Comparison of ENCODE assay signal across 1 cellular context in genomic region chr1:29230553-29231378, GRCh38.
A peak's percentile ranks its signal among the peaks of the same experiment; 100 is the strongest.
TF ChIP-seq lines count a peak whose summit lies in the region.

MECR (minus strand) TSS chr1:29230934; CDS start chr1:29230906, 28 bp downstream.

TF ChIP-seq in HEK293, 187 proteins besides CTCF, POLR2A, EP300 and RAD21 (continued from another document and continues in another):
- TF ChIP-seq ATF2 (tag by site-specific recombination; IDR thresholded peaks at IDR 0.05; ENCODE audit: low read depth) (peak; percentile 90), ZNF600 (tag by site-specific recombination; IDR thresholded peaks at IDR 0.05) (peak; percentile 82), SP2 (tag by site-specific recombination; IDR thresholded peaks at IDR 0.05) (peak; percentile 77), HIC1 (tag by site-specific recombination; IDR thresholded peaks at IDR 0.05) (peak; percentile 84), ZFP69B (tag by site-specific recombination; IDR thresholded peaks at IDR 0.05) (peak; percentile 99), RBAK (tag by site-specific recombination; IDR thresholded peaks at IDR 0.05) (no peak), ZNF629 (tag by site-specific recombination; IDR thresholded peaks at IDR 0.05) (peak; percentile 70), ZFP3 (tag by site-specific recombination; IDR thresholded peaks at IDR 0.05; ENCODE audit: low read depth) (no peak), ZBTB10 (tag by site-specific recombination; IDR thresholded peaks at IDR 0.05) (peak; percentile 86), REST (tag by site-specific recombination; IDR thresholded peaks at IDR 0.05) (no peak), GLIS2 (tag by site-specific recombination; IDR thresholded peaks at IDR 0.05) (peak; percentile 99), ZBTB11 (tag by site-specific recombination; conservative IDR thresholded peaks at IDR 0.05; ENCODE audit: low read depth) (0 out of 2 replicates have a peak, but pooled peaks have one; percentile 11), ZBTB8A (tag by site-specific recombination; IDR thresholded peaks at IDR 0.05) (peak; percentile 98), ZNF398 (tag by site-specific recombination; IDR thresholded peaks at IDR 0.05) (peak; percentile 83), PATZ1 (tag by site-specific recombination; IDR thresholded peaks at IDR 0.05) (peak; percentile 92), ZNF76 (tag by site-specific recombination; IDR thresholded peaks at IDR 0.05; ENCODE audit: borderline replicate concordance, low read depth) (0 out of 2 replicates have a peak, but pooled peaks have one; percentile 46), ZNF596 (tag by site-specific recombination; IDR thresholded peaks at IDR 0.05) (peak; percentile 29; the same call in 1 of the 2 replicates), ZEB2 (tag by site-specific recombination; IDR thresholded peaks at IDR 0.05) (peak; percentile 68; the same call in 1 of the 2 replicates), ZBTB44 (tag by site-specific recombination; IDR thresholded peaks at IDR 0.05) (0 out of 2 replicates have a peak, but pooled peaks have one; percentile 43), KLF16 (tag by site-specific recombination; IDR thresholded peaks at IDR 0.05) (peak; percentile 97), KLF10 (tag by site-specific recombination; IDR thresholded peaks at IDR 0.05) (peak; percentile 91), ZNF24 (tag by site-specific recombination; IDR thresholded peaks at IDR 0.05) (peak; percentile 29; the same call in 1 of the 2 replicates), ZBTB20 (tag by site-specific recombination; IDR thresholded peaks at IDR 0.05) (peak; percentile 72; the same call in 1 of the 2 replicates), WT1 (tag by site-specific recombination; IDR thresholded peaks at IDR 0.05) (peak; percentile 11; the same call in 1 of the 2 replicates), ZNF138 (tag by site-specific recombination; IDR thresholded peaks at IDR 0.05; ENCODE audit: borderline replicate concordance) (no peak), ZNF664 (tag by site-specific recombination; IDR thresholded peaks at IDR 0.05) (peak; percentile 100), ZBTB48 (tag by site-specific recombination; IDR thresholded peaks at IDR 0.05) (no peak), ZNF335 (tag by site-specific recombination; conservative IDR thresholded peaks at IDR 0.05) (peak; percentile 78), ZSCAN30 (tag by site-specific recombination; IDR thresholded peaks at IDR 0.05) (peak; percentile 19; the same call in 1 of the 2 replicates), ZBTB17 (tag by site-specific recombination; IDR thresholded peaks at IDR 0.05) (peak; percentile 83), ZBTB7A (tag by site-specific recombination; IDR thresholded peaks at IDR 0.05; ENCODE audit: low read depth) (peak; percentile 66; the same call in 1 of the 2 replicates), ZNF660 (tag by site-specific recombination; IDR thresholded peaks at IDR 0.05) (peak; percentile 75; the same call in 1 of the 2 replicates), KLF17 (tag by site-specific recombination; IDR thresholded peaks at IDR 0.05) (peak; percentile 73), ZBTB6 (tag by site-specific recombination; IDR thresholded peaks at IDR 0.05) (0 out of 2 replicates have a peak, but pooled peaks have one; percentile 16)
